ENCODE assay signal across 9 cellular contexts in the genomic region with DNA sequence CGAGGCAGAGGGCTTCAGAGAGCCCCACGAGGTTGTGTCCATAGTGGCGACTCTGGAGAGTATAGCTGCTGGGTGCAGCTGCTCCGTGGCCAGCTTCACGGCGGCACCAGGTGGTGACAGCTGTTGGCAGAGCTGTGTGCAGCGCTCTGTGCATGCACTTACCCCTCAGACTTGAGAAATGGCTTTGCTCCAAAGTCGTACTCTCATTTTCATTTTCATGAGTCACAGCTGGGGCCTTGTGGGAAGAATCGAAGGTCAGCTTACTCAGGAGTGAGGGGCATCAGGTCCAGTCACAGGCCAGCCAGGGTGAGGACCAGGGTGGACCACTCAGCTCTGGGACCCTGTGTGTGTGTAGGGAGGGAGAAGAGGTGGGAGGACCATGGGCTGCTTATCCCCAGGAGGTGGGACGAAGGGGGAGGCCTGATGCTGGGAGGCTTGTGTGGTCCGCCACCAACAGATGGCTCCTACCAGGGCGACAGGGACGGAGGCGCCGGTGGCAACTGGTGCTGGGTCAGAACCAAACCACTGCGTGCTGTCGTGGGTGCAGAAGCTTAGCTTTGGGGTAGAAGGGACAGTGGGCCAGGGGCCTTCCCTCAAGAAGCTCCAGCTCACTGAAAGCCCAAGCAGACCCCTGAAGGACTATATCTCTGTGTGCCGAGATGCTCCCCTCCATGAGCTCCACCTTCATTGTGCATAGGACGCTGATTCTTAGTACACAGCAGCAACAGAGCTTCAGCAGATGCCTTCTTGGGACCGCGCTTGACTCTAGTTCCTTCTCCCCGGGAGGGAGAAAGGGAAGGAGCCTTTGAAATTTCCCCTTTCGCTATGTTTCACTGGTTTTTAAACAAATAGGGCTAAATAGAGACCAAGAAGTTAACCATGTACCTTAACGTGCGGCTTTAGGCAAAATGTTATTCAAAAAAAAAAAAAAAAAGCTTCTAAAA.
DNase-seq lines count a peak whose midpoint lies in the region; ATAC-seq, FAIRE-seq and TF ChIP-seq lines count a peak whose summit lies in the region.
"Had no signal": no experiment of that assay in that cellular context is flagged by ENCODE, and none has a peak within 500 bp of the region (broad histone marks: within the 10 kb centered on the region; RNA-seq: fewer than 3 reads in every experiment).

No MANE protein-coding gene starts in this region.

- peak overlapping the region; percentile 86 to 93 for H3K27ac Mint-ChIP-seq in activated naive CD4-positive, alpha-beta T cell treated with anti-CD3 and anti-CD28 coated beads, Interleukin-2, amount 50 U/mL, for 72 hours
- no peak overlapping the region for H3K27ac Mint-ChIP-seq in natural killer cell

- H3K9me3 Mint-ChIP-seq in activated naive CD4-positive, alpha-beta T cell treated with anti-CD3 and anti-CD28 coated beads, Interleukin-2, amount 50 U/mL, for 72 hours: no peaks in the 10 kb centered on the region
- H3K9me3 Mint-ChIP-seq in natural killer cell: no peaks in the 10 kb centered on the region

- DNase-seq in GM10248 (ENCODE audit: extremely low spot score) (peak; percentile 66), natural killer cell (no peak), DMS153 (lab: John Stamatoyannopoulos, UW) (no peak), urothelium cell line (ENCODE audit: low spot score) (no peak), DMS153 treated with DMSO at 0.1 percent for 48 hours (lab: John Stamatoyannopoulos, UW; ENCODE audit: unreplicated experiment) (no peak)
- peak in 1 of 2 donors; percentile 66 for DNase-seq in activated naive CD4-positive, alpha-beta T cell treated with anti-CD3 and anti-CD28 coated beads, Interleukin-2, amount 50 U/mL, for 72 hours (ENCODE audit: low spot score in 2 of 2)

- intact Hi-C loops in natural killer cell (cut with micrococcal nuclease): no loop called here

- TF ChIP-seq CTCF in GM10248 (IDR thresholded peaks at IDR 0.05; ENCODE audit: control extremely low read depth, extremely low read depth, low read depth, missing control alignments): peak; percentile 21
- TF ChIP-seq CTCF in natural killer cell (IDR thresholded peaks at IDR 0.05): no peak

- peak; percentile 38 for ATAC-seq in GM19372 (IDR thresholded peaks at IDR 0.05; ENCODE audit: low read depth, unreplicated experiment)
- ATAC-seq in HG03196 (IDR thresholded peaks at IDR 0.05; ENCODE audit: unreplicated experiment): peak; percentile 61
- ATAC-seq in activated naive CD4-positive, alpha-beta T cell treated with anti-CD3 and anti-CD28 coated beads, Interleukin-2, amount 50 U/mL, for 72 hours: peak; percentile 64 to 71
- peak; percentile 34 to 55 (median 51) for ATAC-seq in natural killer cell

- H3K27me3 Mint-ChIP-seq in natural killer cell (ENCODE audit: low read depth in 2 of 2): no peaks in the 10 kb centered on the region

- peaks cover 6 to 18% of the 10 kb centered on the region in 2 donors for H3K36me3 Mint-ChIP-seq in activated naive CD4-positive, alpha-beta T cell treated with anti-CD3 and anti-CD28 coated beads, Interleukin-2, amount 50 U/mL, for 72 hours
- no peaks in the 10 kb centered on the region for H3K36me3 Mint-ChIP-seq in natural killer cell

- POLR2A ChIA-PET in GM10248 (lab: Yijun Ruan, JAX): interaction anchor here (0.6 to 1.6 kb wide), 9 partner anchors 9 to 78 kb away, joined by 3 to 8 read pairs (median 5); no protein-coding TSS in a partner anchor

- H3K4me1 Mint-ChIP-seq in natural killer cell: peaks cover 7 to 61% of the 10 kb centered on the region in 2 donors

- no peak for FAIRE-seq in urothelium cell line (lab: Jason Lieb, UNC)
- FAIRE-seq: frontal cortex had no signal

- CTCF ChIA-PET in GM10248 (lab: Yijun Ruan, JAX): interaction anchor here (0.9 to 6.6 kb wide), 12 partner anchors 9 to 76 kb away, joined by 3 to 63 read pairs (median 3); no protein-coding TSS in a partner anchor

- no peak overlapping the region for H3K4me3 Mint-ChIP-seq in natural killer cell

Comparison
In these comparisons a context has a peak if more than half of its experiments do, and no peak if none do; other contexts are left out.
1. H3K27ac Mint-ChIP-seq: peak in activated naive CD4-positive, alpha-beta T cell treated with anti-CD3 and anti-CD28 coated beads, Interleukin-2, amount 50 U/mL, for 72 hours (2 of 2); none in natural killer cell (0 of 2).
2. Peak in every context shown above with its lines, with median percentiles within 50 percentile points of each other: ATAC-seq.